In the genomic region with DNA sequence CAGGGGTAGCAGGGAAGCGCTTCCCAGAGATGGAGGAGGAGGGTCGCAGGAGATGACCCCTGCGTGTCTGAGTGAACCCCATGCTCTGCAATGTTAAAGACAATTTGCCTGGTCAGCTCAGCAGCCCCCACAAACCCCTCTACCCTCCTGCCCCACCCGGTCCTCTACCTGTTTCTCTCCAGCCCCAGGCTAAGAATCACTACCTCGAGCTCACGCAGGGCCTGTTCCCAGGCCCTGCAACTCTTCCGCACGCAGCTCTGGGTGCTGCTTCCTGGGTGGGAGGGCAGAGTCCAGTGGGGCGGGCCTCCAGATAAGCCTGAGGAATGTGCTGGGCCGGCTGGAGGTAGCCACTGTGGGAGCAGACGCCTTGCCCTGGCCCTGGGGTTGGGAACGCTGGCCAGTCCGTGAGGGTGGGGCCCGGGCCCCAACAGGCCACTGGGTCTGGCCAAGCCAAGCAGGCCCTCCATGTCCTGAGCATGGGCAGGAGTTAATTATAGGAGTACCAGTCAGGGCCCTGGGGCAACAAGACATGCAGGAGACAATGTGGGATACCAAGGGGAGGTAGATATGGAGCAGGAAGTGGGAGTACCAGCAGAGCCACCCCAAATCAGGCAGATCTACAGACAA, we compare ENCODE assay signal across 1 cellular context.
TF ChIP-seq lines count a peak whose summit lies in the region.

No MANE protein-coding gene starts in this region.

TF ChIP-seq in K562, 482 proteins besides CTCF, POLR2A, EP300 and RAD21 (continued from another document):
- TF ChIP-seq ZBTB33 (CRISPR knock-in tag; IDR thresholded peaks at IDR 0.05) (no peak), HNRNPL (IDR thresholded peaks at IDR 0.05; ENCODE audit: low read depth, low read length) (no peak), RCOR1 (IDR thresholded peaks at IDR 0.05; ENCODE audit: borderline replicate concordance in 1 of 2, low read depth in 2 of 2, low read length in 2 of 2) (0 out of 4 replicates have a peak, but pooled peaks of 1 of the 2 experiments have one; percentile 6), NR2C2 (CRISPR knock-in tag; IDR thresholded peaks at IDR 0.05) (no peak), NR2C2 (tag; IDR thresholded peaks at IDR 0.05) (peak; percentile 66), ZNF140 (CRISPR knock-in tag; IDR thresholded peaks at IDR 0.05) (no peak), TCF3 (CRISPR knock-in tag; IDR thresholded peaks at IDR 0.05) (peak; percentile 21; the same call in 1 of the 2 replicates), DACH1 (IDR thresholded peaks at IDR 0.05; ENCODE audit: partially characterized antibody) (no peak), GATAD2A (IDR thresholded peaks at IDR 0.05) (no peak), NRF1 (conservative IDR thresholded peaks at IDR 0.05 in 1 of 2, IDR thresholded peaks at IDR 0.05 in 1 of 2) (peak; percentile 57 to 59; a peak in 3 of 4 replicates), ZNF143 (CRISPR knock-in tag; IDR thresholded peaks at IDR 0.05) (no peak), NCOA1 (IDR thresholded peaks at IDR 0.05; ENCODE audit: low read depth) (no peak), PHTF2 (CRISPR knock-in tag; IDR thresholded peaks at IDR 0.05) (no peak), TFAP4 (CRISPR knock-in tag; IDR thresholded peaks at IDR 0.05; ENCODE audit: borderline replicate concordance) (peak; percentile 52; the same call in 1 of the 2 replicates)
- TF ChIP-seq, protein P1, sequence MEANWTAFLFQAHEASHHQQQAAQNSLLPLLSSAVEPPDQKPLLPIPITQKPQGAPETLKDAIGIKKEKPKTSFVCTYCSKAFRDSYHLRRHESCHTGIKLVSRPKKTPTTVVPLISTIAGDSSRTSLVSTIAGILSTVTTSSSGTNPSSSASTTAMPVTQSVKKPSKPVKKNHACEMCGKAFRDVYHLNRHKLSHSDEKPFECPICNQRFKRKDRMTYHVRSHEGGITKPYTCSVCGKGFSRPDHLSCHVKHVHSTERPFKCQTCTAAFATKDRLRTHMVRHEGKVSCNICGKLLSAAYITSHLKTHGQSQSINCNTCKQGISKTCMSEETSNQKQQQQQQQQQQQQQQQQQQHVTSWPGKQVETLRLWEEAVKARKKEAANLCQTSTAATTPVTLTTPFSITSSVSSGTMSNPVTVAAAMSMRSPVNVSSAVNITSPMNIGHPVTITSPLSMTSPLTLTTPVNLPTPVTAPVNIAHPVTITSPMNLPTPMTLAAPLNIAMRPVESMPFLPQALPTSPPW (CRISPR knock-in tag; IDR thresholded peaks at IDR 0.05): peak; percentile 33
